Comparison of ENCODE assay signal across 8 cellular contexts in genomic region chr6:26473758-26474438, GRCh38. TPM values are rescaled to one million over a fixed set of nuclear protein-coding genes. Genes with fewer than 3 reads are reported as not detected.
DNase-seq lines count a peak whose midpoint lies in the region; ATAC-seq and TF ChIP-seq lines count a peak whose summit lies in the region.

No MANE protein-coding gene starts in this region.

- H3K27me3 ChIP-seq in DND-41 (ENCODE audit: insufficient read depth, low read length, poor library complexity) = no peaks in the 10 kb centered on the region
- no peaks in the 10 kb centered on the region for H3K27me3 ChIP-seq in SJCRH30
- H3K27me3 ChIP-seq in testis = no peaks in the 10 kb centered on the region

- peak; percentile 95 for ATAC-seq in DND-41 (ENCODE audit: insufficient read depth, low read depth)
- ATAC-seq in GM21825 (IDR thresholded peaks at IDR 0.05; ENCODE audit: unreplicated experiment) = peak; percentile 88
- peak; percentile 98 for ATAC-seq in omental fat pad (ENCODE audit: low FRiP score)

- H3K9me3 ChIP-seq in DND-41 (ENCODE audit: insufficient read depth, low read length, severe bottlenecking) (peaks cover 9% of the 10 kb centered on the region), SJCRH30 (replicated peaks) (no peaks in the 10 kb centered on the region), testis (no peaks in the 10 kb centered on the region)

- H3K36me3 ChIP-seq in DND-41 (ENCODE audit: insufficient read depth, low read length) = peaks cover 9% of the 10 kb centered on the region; the same call in 1 of the 2 replicates
- 0 out of 2 replicates have a peak, but pooled peaks cover 2% of the 10 kb centered on the region for H3K36me3 ChIP-seq in SJCRH30
- no peaks in the 10 kb centered on the region for H3K36me3 ChIP-seq in testis (ENCODE audit: low read depth, missing control alignments)

- TF ChIP-seq POLR2A in testis (IDR thresholded peaks at IDR 0.05) = no peak

- peak overlapping the region; percentile 69 for H3K4me2 ChIP-seq in DND-41 (ENCODE audit: insufficient read depth, low read length)

- peaks cover 27% of the 10 kb centered on the region for H3K4me1 ChIP-seq in DND-41 (ENCODE audit: insufficient read depth, low read length)
- H3K4me1 ChIP-seq in SJCRH30 = peaks cover 5% of the 10 kb centered on the region; the same call in 1 of the 2 replicates
- peaks cover 13% of the 10 kb centered on the region for H3K4me1 ChIP-seq in testis

- H3K27ac ChIP-seq in DND-41 (ENCODE audit: low read length) = peak overlapping the region; percentile 95
- H3K27ac ChIP-seq in SJCRH30 = peak overlapping the region; percentile 81
- peak overlapping the region; percentile 83 to 91 for H3K27ac ChIP-seq in testis

- 0 out of 2 replicates have a peak, but pooled peaks cover 6% of the 10 kb centered on the region for H3K79me2 ChIP-seq in DND-41 (ENCODE audit: insufficient read depth, low read length)

- DNase-seq in DND-41 = peak; percentile 89
- peak; percentile 98 to 99 for DNase-seq in Kasumi-1 (lab: John Stamatoyannopoulos, UW)
- DNase-seq in SJCRH30 = peak; percentile 76 to 89
- peak; percentile 79 for DNase-seq in activated naive CD4-positive, alpha-beta T cell treated with Interleukin-2 at 50 U/mL for 16 hours
- DNase-seq in germinal center (ENCODE audit: low spot score) = peak; percentile 87
- peak; percentile 77 for DNase-seq in omental fat pad (ENCODE audit: low spot score)
- DNase-seq in testis = peak; percentile 88

- H3K4me3 ChIP-seq in DND-41 (ENCODE audit: low read depth in 1 of 2, low read length in 2 of 2) = peak overlapping the region; percentile 56 to 67
- peak overlapping the region; percentile 60 for H3K4me3 ChIP-seq in SJCRH30
- H3K4me3 ChIP-seq in testis = peak overlapping the region; percentile 32 to 57

- peak overlapping the region; percentile 79 for H2AFZ ChIP-seq in DND-41 (ENCODE audit: low read depth, low read length)

- H3K9ac ChIP-seq in DND-41 (ENCODE audit: low read depth, low read length) = peak overlapping the region; percentile 85

- intact Hi-C loops in testis (cut with DNase I; ENCODE audit: low total_unique reads) = no loop called here

- TF ChIP-seq CTCF in DND-41 (IDR thresholded peaks at IDR 0.05; ENCODE audit: borderline replicate concordance, extremely low read depth, low read length, poor library complexity, severe bottlenecking) = no peak
- TF ChIP-seq CTCF in omental fat pad (IDR thresholded peaks at IDR 0.05) = no peak
- no peak for TF ChIP-seq CTCF in testis (IDR thresholded peaks at IDR 0.05)

- H4K20me1 ChIP-seq in DND-41 (ENCODE audit: insufficient read depth, low read length) = no peaks in the 10 kb centered on the region

- WGBS in testis, 2 donors = 2 to 3% methylated on average over 12 of the region's 12 CpGs

RNA-seq across cellular contexts. Expression of gene BTN2A1, which starts 16.1 kb away (rescaled TPM):
- total RNA-seq in SJCRH30 (2014; rRNA removed; shearing (Covaris generic)) = 16.9 and 17.2 TPM in 2 replicates
- 10 to 100 TPM; 10.2 to 29.2 (median 15.2) TPM for total RNA-seq in omental fat pad
- total RNA-seq in testis = 10 to 100 TPM; 26.0 to 27.6 TPM
- polyA plus RNA-seq in testis (ENCODE audit: insufficient read depth, low read depth, low replicate concordance) = 27.9 TPM

RNA-seq across cellular contexts. Expression of gene BTN1A1, which starts 26.2 kb away (rescaled TPM):
- total RNA-seq in SJCRH30 (2014; rRNA removed; shearing (Covaris generic)) = 0.04 TPM in 1 of 2 replicates, not detected in the other
- total RNA-seq in omental fat pad = not detected
- total RNA-seq in testis = under 1 TPM; 0.31 TPM
- polyA plus RNA-seq in testis (ENCODE audit: insufficient read depth, low read depth, low replicate concordance) = 0.30 TPM

RNA-seq across cellular contexts. Expression of gene BTN3A3, which starts 33.6 kb away (rescaled TPM):
- total RNA-seq in SJCRH30 (2014; rRNA removed; shearing (Covaris generic)) = 0.33 and 0.55 TPM in 2 replicates
- 10 to 100 TPM; 12.7 to 27.2 (median 18.0) TPM for total RNA-seq in omental fat pad
- total RNA-seq in testis = 1 to 10 TPM; 7.3 to 7.6 TPM
- polyA plus RNA-seq in testis (ENCODE audit: insufficient read depth, low read depth, low replicate concordance) = 15.2 TPM

Comparison
In these comparisons a context has a peak if more than half of its experiments do, and no peak if none do; other contexts are left out.
1. Peak in every context shown above with its lines: DNase-seq, ATAC-seq, H3K4me3 ChIP-seq and H3K27ac ChIP-seq.